In the genomic region with DNA sequence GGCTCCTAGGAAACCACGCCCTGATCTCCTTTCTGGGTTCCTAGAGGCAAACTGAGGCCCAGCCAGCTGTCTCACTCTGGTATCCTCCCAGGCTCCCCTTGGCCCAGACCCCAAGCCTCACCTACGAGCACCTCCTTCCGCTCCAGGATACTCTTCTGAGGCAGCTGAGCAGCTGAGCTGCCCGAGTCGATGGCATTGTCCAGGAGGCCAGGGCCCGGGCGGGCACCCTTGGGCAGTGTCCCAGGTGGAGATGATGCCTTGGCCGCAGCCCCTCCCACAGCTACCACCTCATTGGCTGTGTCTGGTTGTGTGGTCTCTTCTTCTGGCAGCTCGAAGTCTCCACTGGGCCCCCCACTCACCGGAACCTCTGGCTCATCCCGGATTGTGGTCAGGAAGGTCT, we compare ENCODE assay signal across 28 cellular contexts. TPM values are rescaled to one million over a fixed set of nuclear protein-coding genes. Genes with fewer than 3 reads are reported as not detected.
"Had no signal": no experiment of that assay in that cellular context is flagged by ENCODE, and none has a peak within 500 bp of the region (broad histone marks: within the 10 kb centered on the region; RNA-seq: fewer than 3 reads in every experiment).

No MANE protein-coding gene starts in this region.

- H3K4me3 Mint-ChIP-seq: naive thymus-derived CD8-positive, alpha-beta T cell; natural killer cell treated with Interleukin-12 subunit alpha and Interleukin-12 subunit beta and Interleukin-15 and Interleukin-18, amount 100 ng/mL, for 72 hours; nephron progenitor cell; neural crest cell; stimulated activated effector memory CD8-positive, alpha-beta T cell treated with anti-CD3 and anti-CD28 coated beads, Interleukin-12 subunit alpha, Interleukin-12 subunit beta, amount 100 ng/mL, for 72 hours; stimulated activated naive B cell treated with anti-CD40 and anti-IgM and Interleukin-4, amounts not matched to agents 10 μg/mL and 1 μg/mL and 100 μg/mL, for 72 hours; stimulated activated naive CD8-positive, alpha-beta T cell treated with anti-CD3 and anti-CD28 coated beads, Interleukin-15, Interleukin-2, amounts not matched to agents 100 ng/mL and 50 ng/mL, for 24 hours; type B pancreatic cell had no signal

- H3K4me1 ChIP-seq: pancreas, right lobe of liver, thyroid gland, uterus had no signal

- H3K4me3 ChIP-seq: pancreas, prostate gland, right atrium auricular region, right lobe of liver, sigmoid colon, stomach, thoracic aorta, thyroid gland, transverse colon, upper lobe of right lung, uterus had no signal

- H3K9me3 ChIP-seq: pancreas, prostate gland, right lobe of liver, thoracic aorta, thyroid gland, transverse colon, upper lobe of right lung, uterus had no signal

- H3K27ac ChIP-seq: pancreas, prostate gland, right atrium auricular region, right lobe of liver, sigmoid colon, stomach, thoracic aorta, thyroid gland, transverse colon, upper lobe of right lung, uterus had no signal

- H3K36me3 Mint-ChIP-seq: natural killer cell treated with Interleukin-12 subunit alpha and Interleukin-12 subunit beta and Interleukin-15 and Interleukin-18, amount 100 ng/mL, for 72 hours had no signal

- H3K36me3 ChIP-seq: pancreas, prostate gland, right lobe of liver, upper lobe of right lung, uterus had no signal

- DNase-seq: naive B cell; naive thymus-derived CD8-positive, alpha-beta T cell; nephron progenitor cell; occipital lobe; pancreas; retina; right lobe of liver; sigmoid colon; small intestine; stimulated activated CD4-positive, alpha-beta T cell treated with anti-CD3 and anti-CD28 coated beads, Interleukin-15, amount 100 ng/mL, for 24 hours; stimulated activated CD4-positive, alpha-beta T cell treated with anti-CD3 and anti-CD28 coated beads, Interleukin-2, amount 100 ng/mL, for 24 hours; stimulated activated CD4-positive, alpha-beta T cell treated with anti-CD3 and anti-CD28 coated beads, Interleukin-2, amount 100 ng/mL, for 48 hours; stimulated activated CD4-positive, alpha-beta T cell treated with anti-CD3 and anti-CD28 coated beads, Interleukin-4, amount 100 ng/mL, for 24 hours; stimulated activated naive B cell treated with anti-CD40 and anti-IgM and Interleukin-4, amounts not matched to agents 10 μg/mL and 1 μg/mL and 100 μg/mL, for 72 hours; stimulated activated naive CD4-positive, alpha-beta T cell treated with Interleukin-2 at 50 U/mL for 16 hours; stomach; thyroid gland; transverse colon; upper lobe of right lung; uterus had no signal

- H3K27ac Mint-ChIP-seq: naive B cell; naive thymus-derived CD8-positive, alpha-beta T cell; nephron progenitor cell; stimulated activated effector memory CD8-positive, alpha-beta T cell treated with anti-CD3 and anti-CD28 coated beads, Interleukin-12 subunit alpha, Interleukin-12 subunit beta, amount 100 ng/mL, for 72 hours; stimulated activated naive B cell treated with anti-CD40 and anti-IgM and Interleukin-4, amounts not matched to agents 10 μg/mL and 1 μg/mL and 100 μg/mL, for 72 hours; stimulated activated naive CD8-positive, alpha-beta T cell treated with anti-CD3 and anti-CD28 coated beads, Interleukin-15, Interleukin-2, amounts not matched to agents 100 ng/mL and 50 ng/mL, for 24 hours; type B pancreatic cell had no signal

- H3K27me3 Mint-ChIP-seq: type B pancreatic cell had no signal

- ATAC-seq: naive thymus-derived CD8-positive, alpha-beta T cell; natural killer cell treated with Interleukin-12 subunit alpha and Interleukin-12 subunit beta and Interleukin-15 and Interleukin-18, amount 100 ng/mL, for 72 hours; pancreas; right lobe of liver; stimulated activated effector memory CD8-positive, alpha-beta T cell treated with anti-CD3 and anti-CD28 coated beads, Interleukin-12 subunit alpha, Interleukin-12 subunit beta, amount 100 ng/mL, for 72 hours; upper lobe of right lung had no signal

- FAIRE-seq: pancreas, small intestine had no signal

- H3K27me3 ChIP-seq: pancreas, right atrium auricular region, right lobe of liver, sigmoid colon, stomach, thyroid gland, transverse colon, upper lobe of right lung, uterus had no signal

- H3K9me3 Mint-ChIP-seq: natural killer cell treated with Interleukin-12 subunit alpha and Interleukin-12 subunit beta and Interleukin-15 and Interleukin-18, amount 100 ng/mL, for 72 hours; nephron progenitor cell; neural crest cell; stimulated activated effector memory CD8-positive, alpha-beta T cell treated with anti-CD3 and anti-CD28 coated beads, Interleukin-12 subunit alpha, Interleukin-12 subunit beta, amount 100 ng/mL, for 72 hours; stimulated activated naive CD8-positive, alpha-beta T cell treated with anti-CD3 and anti-CD28 coated beads, Interleukin-15, Interleukin-2, amounts not matched to agents 100 ng/mL and 50 ng/mL, for 24 hours; type B pancreatic cell had no signal

RNA-seq across cellular contexts. Expression of a gene that starts 34.4 kb away (rescaled TPM):
- polyA plus RNA-seq: naive thymus-derived CD8-positive, alpha-beta T cell had no signal
